2 cellular contexts compared by ENCODE assay signal in genomic region chr4:5804656-5805055, GRCh38.
A peak's percentile ranks its signal among the peaks of the same experiment; 100 is the strongest.
TF ChIP-seq lines count a peak whose summit lies in the region.

No MANE protein-coding gene starts in this region.

TF ChIP-seq in HepG2, 621 proteins besides CTCF, POLR2A, EP300 and RAD21:
- TF ChIP-seq ZNF207 (IDR thresholded peaks at IDR 0.05; ENCODE audit: borderline replicate concordance) (no peak), XRCC5 (optimal IDR thresholded peaks at IDR 0.05; ENCODE audit: low read length) (peak; percentile 16), CHCHD3 (CRISPR knock-in tag; IDR thresholded peaks at IDR 0.05) (no peak), MXD3 (CRISPR knock-in tag; IDR thresholded peaks at IDR 0.05) (no peak), ZMAT5 (CRISPR knock-in tag; IDR thresholded peaks at IDR 0.05; ENCODE audit: borderline replicate concordance, low read depth) (no peak)

TF ChIP-seq in H1, 55 proteins besides CTCF, POLR2A, EP300 and RAD21:
- no peak for TF ChIP-seq SIN3A (conservative IDR thresholded peaks at IDR 0.05 in 1 of 2, IDR thresholded peaks at IDR 0.05 in 1 of 2; ENCODE audit: low read depth in 1 of 2, low read length in 2 of 2)
- no peak for TF ChIP-seq MAX (IDR thresholded peaks at IDR 0.05)
- TF ChIP-seq RBBP5 (IDR thresholded peaks at IDR 0.05; ENCODE audit: borderline replicate concordance, low read depth, low read length), result no peak
- TF ChIP-seq KDM5A (IDR thresholded peaks at IDR 0.05; ENCODE audit: low read length), result no peak
- no peak for TF ChIP-seq KDM1A (IDR thresholded peaks at IDR 0.05; ENCODE audit: borderline replicate concordance, low read length)
- TF ChIP-seq JUND (IDR thresholded peaks at IDR 0.05; ENCODE audit: low read length), result no peak
- no peak for TF ChIP-seq GABPA (IDR thresholded peaks at IDR 0.05; ENCODE audit: borderline replicate concordance, insufficient read depth, low read length)
- TF ChIP-seq TAF7 (optimal IDR thresholded peaks at IDR 0.05; ENCODE audit: borderline replicate concordance, low read depth, low read length), result no peak
- TF ChIP-seq SAP30 (IDR thresholded peaks at IDR 0.05; ENCODE audit: insufficient read depth, insufficient replicate concordance, low read length), result no peak
- TF ChIP-seq CHD2 (IDR thresholded peaks at IDR 0.05; ENCODE audit: low read length), result no peak
- no peak for TF ChIP-seq TEAD4 (IDR thresholded peaks at IDR 0.05; ENCODE audit: low read depth, low read length)
- no peak for TF ChIP-seq E2F6 (IDR thresholded peaks at IDR 0.05)
TF ChIP-seq in H1: peak in this region for 0.
